Comparison of ENCODE assay signal across 9 cellular contexts in genomic region chr19:35995655-35995993, GRCh38. TPM values are rescaled to one million over a fixed set of nuclear protein-coding genes. Genes with fewer than 3 reads are reported as not detected.
DNase-seq lines count a peak whose midpoint lies in the region; ATAC-seq and TF ChIP-seq lines count a peak whose summit lies in the region.
"Had no signal": no experiment of that assay in that cellular context is flagged by ENCODE, and none has a peak within 500 bp of the region (broad histone marks: within the 10 kb centered on the region; RNA-seq: fewer than 3 reads in every experiment).

No MANE protein-coding gene starts in this region.

- intact Hi-C loops in right lobe of liver (cut with DNase I) (no loop called here), stomach (cut with DNase I; ENCODE audit: low total_unique reads) (no loop called here)

- peak overlapping the region; percentile 72 for H3K4me3 ChIP-seq in BJ (ENCODE audit: low read depth, low read length)
- peak overlapping the region; percentile 80 for H3K4me3 ChIP-seq in SJCRH30
- peak overlapping the region; percentile 68 to 97 (median 94) for H3K4me3 ChIP-seq in right lobe of liver
- H3K4me3 ChIP-seq in stomach = peak overlapping the region; percentile 81 to 98 (median 90)

- peak overlapping the region; percentile 36 for H3K27ac Mint-ChIP-seq in chondrocyte (ENCODE audit: unreplicated experiment)

- CTCF ChIA-PET in BJ (lab: Yijun Ruan, JAX) = interaction anchor here (1.1 to 1.3 kb wide), 2 partner anchors 13 to 21 kb away, joined by 3 read pairs; partner anchors contain the start of gene SYNE4

- TF ChIP-seq CTCF in BJ (IDR thresholded peaks at IDR 0.05; ENCODE audit: insufficient read depth, low read depth, low read length) = no peak
- TF ChIP-seq CTCF in chondrocyte (IDR thresholded peaks at IDR 0.05) = no peak
- no peak for TF ChIP-seq CTCF in right lobe of liver (IDR thresholded peaks at IDR 0.05)
- no peak for TF ChIP-seq CTCF in stomach (IDR thresholded peaks at IDR 0.05)

- TF ChIP-seq EP300 in stomach (IDR thresholded peaks at IDR 0.05) = no peak

- POLR2A ChIA-PET in BJ (lab: Charles Lee) = interaction anchor here (0.5 to 1.0 kb wide), 2 partner anchors 58 to 401 kb away, joined by 3 read pairs; partner anchors contain the start of gene THAP8

- H3K27me3 ChIP-seq in BJ (ENCODE audit: control insufficient read depth, insufficient read depth, low read length) (peaks cover 3% of the 10 kb centered on the region; the same call in 1 of the 2 replicates), SJCRH30 (no peaks in the 10 kb centered on the region), right lobe of liver (no peaks in the 10 kb centered on the region), stomach (no peaks in the 10 kb centered on the region)

- TF ChIP-seq POLR2A in right lobe of liver (IDR thresholded peaks at IDR 0.05) = no peak
- no peak for TF ChIP-seq POLR2A in stomach (IDR thresholded peaks at IDR 0.05)

- no CpG with 5 or more reads among the region's 18 CpGs for WGBS in right lobe of liver (ENCODE audit: insufficient coverage, low coverage, low lambda C conversion rate, missing lambda C conversion rate)
- 0 to 1% (median 1%) methylated on average over 2 to 18 of the region's 18 CpGs for WGBS in stomach, 5 donors

- H3K9me3 Mint-ChIP-seq in chondrocyte (ENCODE audit: low read depth) = no peaks in the 10 kb centered on the region

- no peaks in the 10 kb centered on the region; the same call in 1 of the 2 replicates for H3K36me3 ChIP-seq in BJ (ENCODE audit: control insufficient read depth, insufficient read depth, low read length)
- peaks cover 5% of the 10 kb centered on the region; the same call in 1 of the 2 replicates for H3K36me3 ChIP-seq in SJCRH30
- no peaks in the 10 kb centered on the region for H3K36me3 ChIP-seq in right lobe of liver
- H3K36me3 ChIP-seq in stomach = peaks cover 0 to 19% (median 12%) of the 10 kb centered on the region in 4 donors

- peaks cover 3% of the 10 kb centered on the region for H3K36me3 Mint-ChIP-seq in chondrocyte (ENCODE audit: low read depth)

- H3K27ac ChIP-seq in SJCRH30 (peak overlapping the region; percentile 58), right lobe of liver (peak overlapping the region; percentile 25 to 88 (median 73)), stomach (peak overlapping the region; percentile 81 to 92 (median 90))

- ATAC-seq in GM18868 (IDR thresholded peaks at IDR 0.05; ENCODE audit: unreplicated experiment) (peak; percentile 27), HG03139 (IDR thresholded peaks at IDR 0.05; ENCODE audit: unreplicated experiment) (peak; percentile 23), right lobe of liver (peak; percentile 23 to 43 (median 34))

- H3K4me3 Mint-ChIP-seq in chondrocyte (ENCODE audit: unreplicated experiment) = peak overlapping the region; percentile 86

- peaks cover 27% of the 10 kb centered on the region for H3K4me1 Mint-ChIP-seq in chondrocyte (ENCODE audit: low read depth)

- H3K4me1 ChIP-seq in SJCRH30 (peaks cover 3% of the 10 kb centered on the region; the same call in 1 of the 2 replicates), right lobe of liver (peaks cover 0 to 30% (median 12%) of the 10 kb centered on the region in 4 donors), stomach (peaks cover 21 to 58% (median 48%) of the 10 kb centered on the region in 4 donors)

- H3K27me3 Mint-ChIP-seq in chondrocyte (ENCODE audit: low read depth) = no peaks in the 10 kb centered on the region

- H3K9me3 ChIP-seq in SJCRH30 (replicated peaks) = no peaks in the 10 kb centered on the region
- H3K9me3 ChIP-seq in right lobe of liver = no peaks in the 10 kb centered on the region
- no peaks in the 10 kb centered on the region for H3K9me3 ChIP-seq in stomach

- DNase-seq in BJ (ENCODE audit: low read depth) = no peak
- peak; percentile 57 to 59 for DNase-seq in SJCRH30
- no peak for DNase-seq in chondrocyte (ENCODE audit: low spot score)
- peak; percentile 57 to 69 (median 68) for DNase-seq in right lobe of liver
- DNase-seq in stomach = no peak
- DNase-seq in DMS153 (lab: John Stamatoyannopoulos, UW) = no peak

RNA-seq across cellular contexts. Expression of gene SDHAF1, which starts 0.6 kb away (rescaled TPM):
- 12.0 and 14.5 TPM in 2 replicates for polyA plus RNA-seq in BJ (2011; rRNA removed)
- polyA minus RNA-seq in BJ (2011; rRNA and poly(A)+ RNA removed) = 1.7 and 3.9 TPM in 2 replicates
- total RNA-seq in SJCRH30 (2014; rRNA removed; shearing (Covaris generic)) = 21.6 and 27.9 TPM in 2 replicates
- 10.8 to 12.0 TPM (median 11.2 TPM) in 3 replicates for total RNA-seq in chondrocyte
- 10 to 100 TPM in 4 of 6 experiments, 1 to 10 TPM in 2; 8.4 to 41.9 (median 12.0) TPM for total RNA-seq in right lobe of liver
- total RNA-seq in stomach = 10 to 100 TPM in 3 of 5 donors, 1 to 10 TPM in 1, not detected in 1; 8.0 to 38.1 (median 21.1) TPM
- 10 to 100 TPM; 19.2 to 31.2 (median 28.3) TPM for polyA plus RNA-seq in stomach

RNA-seq across cellular contexts. Expression of gene SYNE4, which starts 13.0 kb away (rescaled TPM):
- polyA plus RNA-seq in BJ (2011; rRNA removed) (0.16 and 0.20 TPM in 2 replicates), stomach (1 to 10 TPM; 3.5 to 5.8 (median 4.6) TPM)
- not detected in 2 replicates for polyA minus RNA-seq in BJ (2011; rRNA and poly(A)+ RNA removed)
- 0.10 and 0.20 TPM in 2 replicates for total RNA-seq in SJCRH30 (2014; rRNA removed; shearing (Covaris generic))
- total RNA-seq in chondrocyte (0.27 to 1.2 TPM (median 0.49 TPM) in 3 replicates), right lobe of liver (1 to 10 TPM; 3.9 to 7.5 (median 7.0) TPM), stomach (10 to 100 TPM in 1 of 5 donors, 1 to 10 TPM in 3, not detected in 1; 1.3 to 11.2 (median 5.4) TPM)
- total RNA-seq: SK-MEL-5 had no signal

RNA-seq across cellular contexts. Expression of gene ALKBH6, which starts 18.4 kb away (rescaled TPM):
- polyA plus RNA-seq in BJ (2011; rRNA removed) (17.5 and 19.5 TPM in 2 replicates), stomach (10 to 100 TPM in 2 of 3 donors, 1 to 10 TPM in 1; 9.8 to 25.8 (median 13.7) TPM)
- polyA minus RNA-seq in BJ (2011; rRNA and poly(A)+ RNA removed) = 7.3 and 7.9 TPM in 2 replicates
- 17.4 and 19.8 TPM in 2 replicates for total RNA-seq in SJCRH30 (2014; rRNA removed; shearing (Covaris generic))
- total RNA-seq in chondrocyte (17.9 to 23.7 TPM (median 19.9 TPM) in 3 replicates), right lobe of liver (10 to 100 TPM in 5 of 6 experiments, 1 to 10 TPM in 1; 9.7 to 31.2 (median 11.5) TPM), stomach (100 to 1,000 TPM in 2 of 5 donors, 10 to 100 TPM in 1, 1 to 10 TPM in 2; 8.8 to 187 (median 44.2) TPM)

RNA-seq across cellular contexts. Expression of gene CLIP3, which starts 37.0 kb away (rescaled TPM):
- polyA plus RNA-seq in BJ (2011; rRNA removed) (14.7 and 23.9 TPM in 2 replicates), stomach (1 to 10 TPM; 4.5 to 8.3 (median 5.5) TPM)
- polyA minus RNA-seq in BJ (2011; rRNA and poly(A)+ RNA removed) = 26.3 and 61.1 TPM in 2 replicates
- 1.6 and 3.3 TPM in 2 replicates for total RNA-seq in SJCRH30 (2014; rRNA removed; shearing (Covaris generic))
- total RNA-seq in chondrocyte (51.2 to 59.0 TPM (median 53.8 TPM) in 3 replicates), right lobe of liver (1 to 10 TPM in 2 of 6 experiments, under 1 TPM in 4; 0.55 to 1.6 (median 0.94) TPM), stomach (10 to 100 TPM in 1 of 5 donors, 1 to 10 TPM in 4; 1.8 to 17.1 (median 7.5) TPM)

RNA-seq across cellular contexts. Expression of gene THAP8, which starts 58.5 kb away (rescaled TPM):
- polyA plus RNA-seq in BJ (2011; rRNA removed) (8.2 and 11.0 TPM in 2 replicates), stomach (1 to 10 TPM; 4.4 to 4.7 (median 4.7) TPM)
- polyA minus RNA-seq in BJ (2011; rRNA and poly(A)+ RNA removed) = 1.8 and 4.3 TPM in 2 replicates
- 3.9 and 4.8 TPM in 2 replicates for total RNA-seq in SJCRH30 (2014; rRNA removed; shearing (Covaris generic))
- total RNA-seq in chondrocyte (6.6 to 10.2 TPM (median 8.9 TPM) in 3 replicates), right lobe of liver (1 to 10 TPM; 2.5 to 9.0 (median 4.2) TPM), stomach (10 to 100 TPM in 1 of 5 donors, 1 to 10 TPM in 1, under 1 TPM in 2, not detected in 1; 0.29 to 12.8 (median 5.1) TPM)

Comparison
In these comparisons a context has a peak if more than half of its experiments do, and no peak if none do; other contexts are left out.
1. DNase-seq: peak in SJCRH30 (2 of 2) and right lobe of liver (3 of 3); none in BJ (single experiment), chondrocyte (single experiment), stomach (single experiment) and DMS153 (single experiment).
2. Peak in every context shown above with its lines, with median percentiles within 50 percentile points of each other: H3K4me3 ChIP-seq, ATAC-seq and H3K27ac ChIP-seq.